In genomic region chr1:169326644-169327316, GRCh38 we compare ENCODE assay signal across 12 cellular contexts. TPM values are rescaled to one million over a fixed set of nuclear protein-coding genes. Genes with fewer than 3 reads are reported as not detected.
DNase-seq lines count a peak whose midpoint lies in the region; ATAC-seq and TF ChIP-seq lines count a peak whose summit lies in the region.
"Had no signal": no experiment of that assay in that cellular context is flagged by ENCODE, and none has a peak within 500 bp of the region (broad histone marks: within the 10 kb centered on the region; RNA-seq: fewer than 3 reads in every experiment).

No MANE protein-coding gene starts in this region.

- H3K4me1 Mint-ChIP-seq in T-helper 2 cell treated with Interferon-gamma antibody and Interleukin-4, amounts not matched to agents 5 μg/mL and 100 μg/mL, for 36 hours (ENCODE audit: low read depth) = peaks cover 10% of the 10 kb centered on the region

- peaks cover 22% of the 10 kb centered on the region for H3K36me3 Mint-ChIP-seq in T-helper 2 cell treated with Interferon-gamma antibody and Interleukin-4, amounts not matched to agents 5 μg/mL and 100 μg/mL, for 36 hours (ENCODE audit: low read depth)
- H3K36me3 Mint-ChIP-seq: type B pancreatic cell had no signal

- H3K4me1 ChIP-seq in sigmoid colon = peaks cover 0 to 10% (median 4%) of the 10 kb centered on the region in 4 donors

- H3K27me3 Mint-ChIP-seq in T-helper 2 cell treated with Interferon-gamma antibody and Interleukin-4, amounts not matched to agents 5 μg/mL and 100 μg/mL, for 36 hours (ENCODE audit: low read depth) = no peaks in the 10 kb centered on the region
- H3K27me3 Mint-ChIP-seq: type B pancreatic cell had no signal

- DNase-seq in AML-193 (lab: John Stamatoyannopoulos, UW) = peak; percentile 14 to 17
- peak; percentile 16 for DNase-seq in astrocyte of the cerebellum (ENCODE audit: low read depth)
- DNase-seq in NCI-H1694 treated with DMSO at 0.1 percent for 48 hours (lab: John Stamatoyannopoulos, UW) = no peak
- DNase-seq in NCI-H146 (lab: John Stamatoyannopoulos, UW) = no peak
- DNase-seq in T-helper 2 cell treated with Interferon-gamma antibody and Interleukin-4, amounts not matched to agents 5 μg/mL and 100 μg/mL, for 36 hours (ENCODE audit: low spot score) = no peak
- no peak for DNase-seq in sigmoid colon
- DNase-seq: central memory CD4-positive, alpha-beta T cell; NCI-H774 had no signal

- in situ Hi-C loops in astrocyte of the cerebellum (cut with HindIII; ENCODE audit: low sequenced_read_pairs) = loop anchor here (25.0 kb wide), 1 partner anchor 714 kb away; no protein-coding TSS in a partner anchor

- no peaks in the 10 kb centered on the region for H3K9me3 ChIP-seq in sigmoid colon
- H3K9me3 ChIP-seq: neutrophil had no signal

- no peaks in the 10 kb centered on the region for H3K36me3 ChIP-seq in sigmoid colon
- H3K36me3 ChIP-seq: neutrophil had no signal

- no peak overlapping the region for H3K27ac ChIP-seq in sigmoid colon
- H3K27ac ChIP-seq: neutrophil had no signal

- no peak for TF ChIP-seq EP300 in sigmoid colon (IDR thresholded peaks at IDR 0.05)

- intact Hi-C loops in sigmoid colon (cut with DNase I) = no loop called here

- H3K4me3 Mint-ChIP-seq in T-helper 2 cell treated with Interferon-gamma antibody and Interleukin-4, amounts not matched to agents 5 μg/mL and 100 μg/mL, for 36 hours = no peak overlapping the region
- H3K4me3 Mint-ChIP-seq: type B pancreatic cell had no signal

- TF ChIP-seq POLR2A in sigmoid colon (IDR thresholded peaks at IDR 0.05) = no peak

- peak; percentile 89 for ATAC-seq in GM19397 (IDR thresholded peaks at IDR 0.05; ENCODE audit: unreplicated experiment)
- peak; percentile 96 for ATAC-seq in HG03159 (IDR thresholded peaks at IDR 0.05; ENCODE audit: unreplicated experiment)

- H3K9me3 Mint-ChIP-seq in T-helper 2 cell treated with Interferon-gamma antibody and Interleukin-4, amounts not matched to agents 5 μg/mL and 100 μg/mL, for 36 hours = peaks cover 25% of the 10 kb centered on the region
- H3K9me3 Mint-ChIP-seq: type B pancreatic cell had no signal

- no peak for TF ChIP-seq CTCF in astrocyte of the cerebellum (IDR thresholded peaks at IDR 0.05; ENCODE audit: low read depth, low read length, missing control alignments)
- no peak for TF ChIP-seq CTCF in sigmoid colon (IDR thresholded peaks at IDR 0.05)

- H3K4me3 ChIP-seq in astrocyte of the cerebellum (ENCODE audit: low read depth, low read length) (no peak overlapping the region), sigmoid colon (no peak overlapping the region)

- H3K27me3 ChIP-seq in sigmoid colon = no peaks in the 10 kb centered on the region
- H3K27me3 ChIP-seq: neutrophil had no signal

- H3K27ac Mint-ChIP-seq in T-helper 2 cell treated with Interferon-gamma antibody and Interleukin-4, amounts not matched to agents 5 μg/mL and 100 μg/mL, for 36 hours = no peak overlapping the region
- H3K27ac Mint-ChIP-seq: type B pancreatic cell had no signal

RNA-seq across cellular contexts. Expression of gene NME7, which starts 40.8 kb away (rescaled TPM):
- total RNA-seq in sigmoid colon = 10 to 100 TPM; 20.1 to 39.9 (median 32.1) TPM
- polyA plus RNA-seq in sigmoid colon = 10 to 100 TPM in 1 of 3 donors, 1 to 10 TPM in 2; 4.4 to 10.9 (median 4.8) TPM

RNA-seq across cellular contexts. Expression of gene BLZF1, which starts 41.2 kb away (rescaled TPM):
- total RNA-seq in sigmoid colon = 10 to 100 TPM; 31.0 to 49.5 (median 38.7) TPM
- 10 to 100 TPM in 2 of 3 donors, 1 to 10 TPM in 1; 9.9 to 16.0 (median 13.2) TPM for polyA plus RNA-seq in sigmoid colon

Comparison
In these comparisons a context has a peak if more than half of its experiments do, and no peak if none do; other contexts are left out.
1. DNase-seq: peak in AML-193 (2 of 2) and astrocyte of the cerebellum (single experiment); none in NCI-H1694 treated with DMSO at 0.1 percent for 48 hours (single experiment), NCI-H146 (single experiment), T-helper 2 cell treated with Interferon-gamma antibody and Interleukin-4, amounts not matched to agents 5 μg/mL and 100 μg/mL, for 36 hours (single experiment) and sigmoid colon (single experiment).